1 cellular context compared by ENCODE assay signal in genomic region chr1:10396870-10397269, GRCh38.
TF ChIP-seq lines count a peak whose summit lies in the region.

No MANE protein-coding gene starts in this region.

TF ChIP-seq in A549, 52 proteins besides CTCF, POLR2A, EP300 and RAD21 (continued from another document):
- TF ChIP-seq E2F6 (IDR thresholded peaks at IDR 0.05; ENCODE audit: borderline replicate concordance, low read depth): no peak
TF ChIP-seq in A549: peak in this region for 1.
